Comparison of ENCODE assay signal across 1 cellular context in the genomic region with DNA sequence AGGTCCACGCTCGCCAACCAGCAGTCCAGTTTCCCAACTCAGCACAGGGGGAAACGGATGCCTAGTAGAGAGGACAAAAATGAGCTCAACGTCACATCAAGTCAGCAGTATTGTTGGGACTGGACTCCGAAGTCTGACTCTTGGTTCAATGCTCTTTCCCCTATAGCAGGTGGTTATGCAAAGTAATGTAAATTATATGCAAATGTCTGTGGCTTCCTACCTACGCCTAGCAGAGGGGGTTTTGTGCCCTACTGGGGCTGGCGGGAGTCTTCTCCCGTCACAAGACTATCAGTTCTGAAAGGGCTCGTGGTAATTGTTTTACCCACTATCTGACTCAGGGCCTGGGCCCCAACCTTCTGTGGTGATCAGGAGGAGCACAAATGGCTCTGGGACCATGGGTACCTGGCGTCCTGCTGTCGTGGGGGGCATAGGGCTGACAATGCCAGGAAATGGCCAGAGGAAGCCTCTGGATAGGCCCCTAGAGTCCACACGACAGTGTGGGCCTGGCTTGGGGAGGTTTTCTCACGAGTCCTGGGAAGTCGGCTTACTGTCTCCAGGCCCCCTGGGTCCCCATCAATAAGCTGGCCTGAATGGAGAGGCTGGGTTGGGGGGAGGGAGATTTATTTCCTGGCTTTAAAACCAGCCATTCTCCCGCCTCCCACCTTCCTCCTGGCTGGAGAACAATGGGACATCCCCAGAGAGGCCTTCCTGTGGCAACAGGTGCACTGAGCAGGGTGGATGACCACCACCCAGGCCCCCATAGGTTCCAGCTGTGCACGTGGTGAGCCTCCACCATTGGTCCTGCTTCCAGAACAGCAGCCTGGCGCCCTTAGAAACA.
TF ChIP-seq lines count a peak whose summit lies in the region.

No MANE protein-coding gene starts in this region.

TF ChIP-seq in HEK293, 187 proteins besides CTCF, POLR2A, EP300 and RAD21 (continued from another document):
- TF ChIP-seq, protein P1, sequence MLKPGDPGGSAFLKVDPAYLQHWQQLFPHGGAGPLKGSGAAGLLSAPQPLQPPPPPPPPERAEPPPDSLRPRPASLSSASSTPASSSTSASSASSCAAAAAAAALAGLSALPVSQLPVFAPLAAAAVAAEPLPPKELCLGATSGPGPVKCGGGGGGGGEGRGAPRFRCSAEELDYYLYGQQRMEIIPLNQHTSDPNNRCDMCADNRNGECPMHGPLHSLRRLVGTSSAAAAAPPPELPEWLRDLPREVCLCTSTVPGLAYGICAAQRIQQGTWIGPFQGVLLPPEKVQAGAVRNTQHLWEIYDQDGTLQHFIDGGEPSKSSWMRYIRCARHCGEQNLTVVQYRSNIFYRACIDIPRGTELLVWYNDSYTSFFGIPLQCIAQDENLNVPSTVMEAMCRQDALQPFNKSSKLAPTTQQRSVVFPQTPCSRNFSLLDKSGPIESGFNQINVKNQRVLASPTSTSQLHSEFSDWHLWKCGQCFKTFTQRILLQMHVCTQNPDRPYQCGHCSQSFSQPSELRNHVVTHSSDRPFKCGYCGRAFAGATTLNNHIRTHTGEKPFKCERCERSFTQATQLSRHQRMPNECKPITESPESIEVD (tag by site-specific recombination; IDR thresholded peaks at IDR 0.05) = no peak
- TF ChIP-seq, protein P2, sequence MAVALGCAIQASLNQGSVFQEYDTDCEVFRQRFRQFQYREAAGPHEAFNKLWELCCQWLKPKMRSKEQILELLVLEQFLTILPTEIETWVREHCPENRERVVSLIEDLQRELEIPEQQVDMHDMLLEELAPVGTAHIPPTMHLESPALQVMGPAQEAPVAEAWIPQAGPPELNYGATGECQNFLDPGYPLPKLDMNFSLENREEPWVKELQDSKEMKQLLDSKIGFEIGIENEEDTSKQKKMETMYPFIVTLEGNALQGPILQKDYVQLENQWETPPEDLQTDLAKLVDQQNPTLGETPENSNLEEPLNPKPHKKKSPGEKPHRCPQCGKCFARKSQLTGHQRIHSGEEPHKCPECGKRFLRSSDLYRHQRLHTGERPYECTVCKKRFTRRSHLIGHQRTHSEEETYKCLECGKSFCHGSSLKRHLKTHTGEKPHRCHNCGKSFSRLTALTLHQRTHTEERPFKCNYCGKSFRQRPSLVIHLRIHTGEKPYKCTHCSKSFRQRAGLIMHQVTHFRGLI (tag by site-specific recombination; IDR thresholded peaks at IDR 0.05) = no peak
- TF ChIP-seq, protein P3, sequence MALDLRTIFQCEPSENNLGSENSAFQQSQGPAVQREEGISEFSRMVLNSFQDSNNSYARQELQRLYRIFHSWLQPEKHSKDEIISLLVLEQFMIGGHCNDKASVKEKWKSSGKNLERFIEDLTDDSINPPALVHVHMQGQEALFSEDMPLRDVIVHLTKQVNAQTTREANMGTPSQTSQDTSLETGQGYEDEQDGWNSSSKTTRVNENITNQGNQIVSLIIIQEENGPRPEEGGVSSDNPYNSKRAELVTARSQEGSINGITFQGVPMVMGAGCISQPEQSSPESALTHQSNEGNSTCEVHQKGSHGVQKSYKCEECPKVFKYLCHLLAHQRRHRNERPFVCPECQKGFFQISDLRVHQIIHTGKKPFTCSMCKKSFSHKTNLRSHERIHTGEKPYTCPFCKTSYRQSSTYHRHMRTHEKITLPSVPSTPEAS (tag by site-specific recombination; IDR thresholded peaks at IDR 0.05) = no peak
- TF ChIP-seq ZNF843 (tag by site-specific recombination; IDR thresholded peaks at IDR 0.05) = no peak
- TF ChIP-seq, protein P4, sequence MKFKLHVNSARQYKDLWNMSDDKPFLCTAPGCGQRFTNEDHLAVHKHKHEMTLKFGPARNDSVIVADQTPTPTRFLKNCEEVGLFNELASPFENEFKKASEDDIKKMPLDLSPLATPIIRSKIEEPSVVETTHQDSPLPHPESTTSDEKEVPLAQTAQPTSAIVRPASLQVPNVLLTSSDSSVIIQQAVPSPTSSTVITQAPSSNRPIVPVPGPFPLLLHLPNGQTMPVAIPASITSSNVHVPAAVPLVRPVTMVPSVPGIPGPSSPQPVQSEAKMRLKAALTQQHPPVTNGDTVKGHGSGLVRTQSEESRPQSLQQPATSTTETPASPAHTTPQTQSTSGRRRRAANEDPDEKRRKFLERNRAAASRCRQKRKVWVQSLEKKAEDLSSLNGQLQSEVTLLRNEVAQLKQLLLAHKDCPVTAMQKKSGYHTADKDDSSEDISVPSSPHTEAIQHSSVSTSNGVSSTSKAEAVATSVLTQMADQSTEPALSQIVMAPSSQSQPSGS (tag by site-specific recombination; IDR thresholded peaks at IDR 0.05; ENCODE audit: low read depth) = no peak
